In the genomic region with DNA sequence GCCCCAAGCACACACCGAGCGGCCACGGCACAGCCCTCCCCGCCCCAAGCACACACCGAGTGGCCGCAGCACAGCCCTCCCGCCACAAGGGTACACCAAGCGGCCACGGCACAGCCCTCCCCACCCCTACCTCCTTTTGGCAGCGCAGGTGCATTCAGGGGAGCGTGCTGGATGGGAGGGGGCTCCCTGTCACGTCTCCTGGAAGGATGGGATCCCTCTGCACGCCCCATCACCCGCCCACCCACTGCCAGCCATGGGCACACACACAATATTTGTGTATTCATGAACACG, we compare ENCODE assay signal across 24 cellular contexts.
DNase-seq lines count a peak whose midpoint lies in the region; ATAC-seq, FAIRE-seq and TF ChIP-seq lines count a peak whose summit lies in the region.
"Had no signal": no experiment of that assay in that cellular context is flagged by ENCODE, and none has a peak within 500 bp of the region (broad histone marks: within the 10 kb centered on the region; RNA-seq: fewer than 3 reads in every experiment).

No MANE protein-coding gene starts in this region.

- H3K79me2 ChIP-seq in H1 (ENCODE audit: control insufficient read depth in 1 of 2, insufficient read depth in 2 of 2, low read length in 2 of 2): no peaks in the 10 kb centered on the region

- FAIRE-seq in H1 (lab: Jason Lieb, UNC): no peak
- FAIRE-seq: A204.1, D721Med, GM12878 had no signal

- H3K79me1 ChIP-seq in H1 (ENCODE audit: low read depth, low read length): no peaks in the 10 kb centered on the region

- H3K4ac ChIP-seq in H1 (replicated peaks; ENCODE audit: insufficient read length, low read depth, low read length): no peak overlapping the region

- 88% methylated on average over 6 of the region's 15 CpGs; no CpG with 5 or more reads in 1 of the 2 experiments for WGBS in H1 (ENCODE audit: extremely low coverage in 1 of 2, insufficient coverage in 1 of 2, insufficient read length in 1 of 2, insufficient replicate concordance in 2 of 2, low coverage in 1 of 2, low lambda C conversion rate in 2 of 2, missing lambda C conversion rate in 1 of 2), 2 experiments

- no peak overlapping the region for H3K4me3 ChIP-seq in H7 (ENCODE audit: insufficient read depth, low read depth, low read length)
- H3K4me3 ChIP-seq in H1 (ENCODE audit: extremely low read depth in 1 of 4, insufficient read depth in 2 of 4, low read depth in 3 of 4, low read length in 4 of 4): no peak overlapping the region
- H3K4me3 ChIP-seq in lower lobe of right lung: no peak overlapping the region
- H3K4me3 ChIP-seq in brain microvascular endothelial cell (ENCODE audit: low read depth, low read length): no peak overlapping the region
- H3K4me3 ChIP-seq: BLaER1, GM12878 had no signal

- H2BK12ac ChIP-seq in H1 (ENCODE audit: low read depth, low read length): no peak overlapping the region

- no peak overlapping the region for H3K23ac ChIP-seq in H1 (ENCODE audit: insufficient read length)

- H3K4me2 ChIP-seq in H1 (ENCODE audit: insufficient read depth in 1 of 2, low read depth in 2 of 2, low read length in 2 of 2): no peak overlapping the region
- H3K4me2 ChIP-seq: BLaER1 had no signal

- no peaks in the 10 kb centered on the region for H3K27me3 ChIP-seq in H7 (ENCODE audit: control insufficient read depth, insufficient read depth, low read length)
- H3K27me3 ChIP-seq in H1 (replicated peaks in 1 of 4; ENCODE audit: control insufficient read depth in 3 of 4, extremely low read depth in 1 of 4, insufficient read depth in 3 of 4, low read length in 3 of 4): no peaks in the 10 kb centered on the region; a peak in 1 of 7 replicates
- H3K27me3 ChIP-seq in lower lobe of right lung (ENCODE audit: low read depth): no peaks in the 10 kb centered on the region
- no peaks in the 10 kb centered on the region for H3K27me3 ChIP-seq in brain microvascular endothelial cell (replicated peaks)
- H3K27me3 ChIP-seq: BLaER1 had no signal

- peaks cover 27% of the 10 kb centered on the region for H3K23me2 ChIP-seq in H1 (ENCODE audit: low read depth, low read length)

- TF ChIP-seq CTCF in H1 (IDR thresholded peaks at IDR 0.05; ENCODE audit: control extremely low read depth in 1 of 3, insufficient read depth in 1 of 3, low read depth in 1 of 3, low read length in 3 of 3) (no peak), lower lobe of right lung (IDR thresholded peaks at IDR 0.05) (no peak), brain microvascular endothelial cell (IDR thresholded peaks at IDR 0.05; ENCODE audit: low read depth, low read length, missing control alignments) (no peak)

- no peak overlapping the region for H3K14ac ChIP-seq in H1 (ENCODE audit: insufficient read length)

- H2AK5ac ChIP-seq in H1 (ENCODE audit: low read depth, low read length): 0 out of 2 replicates have a peak overlapping the region, but pooled peaks have one; percentile 75

- peaks cover 0 to 20% of the 10 kb centered on the region in 2 experiments for H4K20me1 ChIP-seq in H1 (replicated peaks in 1 of 2; ENCODE audit: control insufficient read depth in 1 of 2, insufficient read depth in 2 of 2, low read length in 2 of 2)
- H4K20me1 ChIP-seq: BLaER1 had no signal

- no peak overlapping the region for H2BK15ac ChIP-seq in H1 (ENCODE audit: low read length)

- H3K36me3 ChIP-seq in H7 (replicated peaks; ENCODE audit: control insufficient read depth, insufficient read depth, low read length) (no peaks in the 10 kb centered on the region), H1 (ENCODE audit: control insufficient read depth in 2 of 4, insufficient read depth in 4 of 4, low read length in 3 of 4) (no peaks in the 10 kb centered on the region; a peak in 1 of 8 replicates), lower lobe of right lung (no peaks in the 10 kb centered on the region), brain microvascular endothelial cell (replicated peaks) (no peaks in the 10 kb centered on the region)
- H3K36me3 ChIP-seq: BLaER1 had no signal

- POLR2A ChIA-PET in H1 (lab: Charles Lee; ENCODE audit: partially characterized antibody): no interaction called here

- TF ChIP-seq EP300 in H1 (IDR thresholded peaks at IDR 0.05; ENCODE audit: borderline replicate concordance in 1 of 2, low read depth in 2 of 2, low read length in 2 of 2): no peak

- CTCF ChIA-PET in H1 (lab: Charles Lee; ENCODE audit: partially characterized antibody): no interaction called here
- CTCF ChIA-PET in activated naive CD4-positive, alpha-beta T cell treated with anti-CD3 and anti-CD28 coated beads, Interleukin-2, amount 10 ng/mL, durations not matched to agents 7 days and 5 days (lab: Charles Lee): no interaction called here

- H3K4me3 Mint-ChIP-seq in activated naive CD4-positive, alpha-beta T cell treated with anti-CD3 and anti-CD28 coated beads, Interleukin-2, amount 10 ng/mL, durations not matched to agents 7 days and 5 days: no peak overlapping the region
- H3K4me3 Mint-ChIP-seq: B cell; CD4-positive, CD25-positive, alpha-beta regulatory T cell; CD8-positive, alpha-beta T cell; H9; HFFc6 had no signal

- H4K8ac ChIP-seq in H1 (ENCODE audit: extremely low read depth, insufficient read depth, low read length): no peak overlapping the region

- H2BK20ac ChIP-seq in H1 (ENCODE audit: low read length): no peak overlapping the region

- no peaks in the 10 kb centered on the region for H3K36me3 Mint-ChIP-seq in activated naive CD4-positive, alpha-beta T cell treated with anti-CD3 and anti-CD28 coated beads, Interleukin-2, amount 10 ng/mL, durations not matched to agents 7 days and 5 days
- H3K36me3 Mint-ChIP-seq: CD4-positive, CD25-positive, alpha-beta regulatory T cell; CD8-positive, alpha-beta T cell had no signal

- intact Hi-C loops in lower lobe of right lung (cut with DNase I): no loop called here
- intact Hi-C loops in posterior vena cava (cut with DNase I): no loop called here

- H3K27ac Mint-ChIP-seq in activated naive CD4-positive, alpha-beta T cell treated with anti-CD3 and anti-CD28 coated beads, Interleukin-2, amount 10 ng/mL, durations not matched to agents 7 days and 5 days: no peak overlapping the region
- H3K27ac Mint-ChIP-seq: B cell; CD4-positive, CD25-positive, alpha-beta regulatory T cell; CD8-positive, alpha-beta T cell; HFFc6 had no signal

- H3K9ac ChIP-seq in H1 (replicated peaks in 1 of 4; ENCODE audit: extremely low read depth in 1 of 4, low read depth in 3 of 4, low read length in 3 of 4): no peak overlapping the region
- H3K9ac ChIP-seq: BLaER1 had no signal

- ATAC-seq in lower lobe of right lung (no peak), GM18520 (IDR thresholded peaks at IDR 0.05; ENCODE audit: unreplicated experiment) (no peak)
- ATAC-seq: CD8-positive, alpha-beta T cell; GM12878 had no signal

- H3K56ac ChIP-seq in H1 (replicated peaks; ENCODE audit: insufficient read length, low read depth, low read length): no peak overlapping the region

- H3K9me3 ChIP-seq in H1 (ENCODE audit: insufficient read depth in 2 of 2, low read depth in 1 of 2, low read length in 1 of 2) (0 out of 4 replicates have a peak, but pooled peaks cover 0 to 3% of the 10 kb centered on the region in 2 experiments), lower lobe of right lung (no peaks in the 10 kb centered on the region)
- H3K9me3 ChIP-seq: BLaER1 had no signal

- H3K27ac ChIP-seq in H1 (ENCODE audit: low read depth, low read length) (no peak overlapping the region), lower lobe of right lung (no peak overlapping the region), brain microvascular endothelial cell (no peak overlapping the region)
- H3K27ac ChIP-seq: 22Rv1, BLaER1, C4-2B had no signal

- H3K27me3 Mint-ChIP-seq in activated naive CD4-positive, alpha-beta T cell treated with anti-CD3 and anti-CD28 coated beads, Interleukin-2, amount 10 ng/mL, durations not matched to agents 7 days and 5 days: no peaks in the 10 kb centered on the region
- H3K27me3 Mint-ChIP-seq: B cell; CD4-positive, CD25-positive, alpha-beta regulatory T cell had no signal

- no peak overlapping the region for H3K18ac ChIP-seq in H1 (ENCODE audit: extremely low read depth, low read length)

- H4K91ac ChIP-seq in H1 (replicated peaks; ENCODE audit: insufficient read length, low read length): peak overlapping the region; percentile 44

- H3K4me1 ChIP-seq in H1 (replicated peaks in 1 of 4; ENCODE audit: control insufficient read depth in 3 of 4, insufficient read depth in 4 of 4, low read length in 3 of 4) (no peaks in the 10 kb centered on the region), lower lobe of right lung (no peaks in the 10 kb centered on the region)
- H3K4me1 ChIP-seq: BLaER1 had no signal

- TF ChIP-seq RAD21 in H1 (IDR thresholded peaks at IDR 0.05 in 1 of 2, conservative IDR thresholded peaks at IDR 0.05 in 1 of 2; ENCODE audit: low read depth in 2 of 2, low read length in 2 of 2): peak in 1 of 2 experiments; percentile 14; a peak in 1 of 4 replicates

- no peak overlapping the region for H2BK5ac ChIP-seq in H1 (ENCODE audit: low read depth, low read length)

- peaks cover 6% of the 10 kb centered on the region for H3K9me3 Mint-ChIP-seq in activated naive CD4-positive, alpha-beta T cell treated with anti-CD3 and anti-CD28 coated beads, Interleukin-2, amount 10 ng/mL, durations not matched to agents 7 days and 5 days
- H3K9me3 Mint-ChIP-seq: CD8-positive, alpha-beta T cell had no signal

- H2BK120ac ChIP-seq in H1 (replicated peaks; ENCODE audit: low read depth, low read length): no peak overlapping the region

- peak; percentile 80 for DNase-seq in H7
- no peak for DNase-seq in H1 (ENCODE audit: low read depth in 1 of 2, low spot score in 2 of 2)
- DNase-seq in lower lobe of right lung: peak; percentile 18
- DNase-seq in posterior vena cava (ENCODE audit: low spot score): peak; percentile 22
- DNase-seq in brain microvascular endothelial cell: no peak
- DNase-seq in activated naive CD4-positive, alpha-beta T cell treated with anti-CD3 and anti-CD28 coated beads, Interleukin-2, amount 10 ng/mL, durations not matched to agents 7 days and 5 days: no peak
- DNase-seq in NCI-H2107 (lab: John Stamatoyannopoulos, UW): no peak
- DNase-seq: CD4-positive, CD25-positive, alpha-beta regulatory T cell; CD8-positive, alpha-beta T cell; DMS 273 treated with DMSO at 0.1 percent for 48 hours; DMS79; EL; GDM1; GOT3; H9; HFFc6 had no signal

- in situ Hi-C loops in brain microvascular endothelial cell (cut with HindIII; ENCODE audit: low pct_ligation_motif_present, low sequenced_read_pairs): no loop called here

- no peak overlapping the region for H2AFZ ChIP-seq in H1 (ENCODE audit: low read length)

- TF ChIP-seq POLR2A in H1 (IDR thresholded peaks at IDR 0.05; ENCODE audit: control extremely low read depth in 1 of 2, low read depth in 2 of 2, low read length in 2 of 2): no peak

- peaks cover 4% of the 10 kb centered on the region for H3K4me1 Mint-ChIP-seq in activated naive CD4-positive, alpha-beta T cell treated with anti-CD3 and anti-CD28 coated beads, Interleukin-2, amount 10 ng/mL, durations not matched to agents 7 days and 5 days
- H3K4me1 Mint-ChIP-seq: B cell had no signal

- H4K5ac ChIP-seq in H1 (ENCODE audit: insufficient read length, low read depth, low read length): no peak overlapping the region

TF ChIP-seq in H1, 55 proteins besides CTCF, POLR2A, EP300 and RAD21 (continues in another document):
- TF ChIP-seq BACH1 (IDR thresholded peaks at IDR 0.05; ENCODE audit: low read length): no peak
- TF ChIP-seq SRF (IDR thresholded peaks at IDR 0.05; ENCODE audit: low read depth, low read length): no peak
- no peak for TF ChIP-seq HDAC6 (IDR thresholded peaks at IDR 0.05; ENCODE audit: low read depth, low read length)
- TF ChIP-seq SP1 (IDR thresholded peaks at IDR 0.05; ENCODE audit: low read depth, low read length): no peak

Comparison
In these comparisons a context has a peak if more than half of its experiments do, and no peak if none do; other contexts are left out.
1. DNase-seq: peak in H7 (single experiment), lower lobe of right lung (single experiment) and posterior vena cava (single experiment); none in H1 (0 of 2), brain microvascular endothelial cell (single experiment), activated naive CD4-positive, alpha-beta T cell treated with anti-CD3 and anti-CD28 coated beads, Interleukin-2, amount 10 ng/mL, durations not matched to agents 7 days and 5 days (single experiment) and NCI-H2107 (single experiment).